6 cellular contexts compared by ENCODE assay signal in the genomic region with DNA sequence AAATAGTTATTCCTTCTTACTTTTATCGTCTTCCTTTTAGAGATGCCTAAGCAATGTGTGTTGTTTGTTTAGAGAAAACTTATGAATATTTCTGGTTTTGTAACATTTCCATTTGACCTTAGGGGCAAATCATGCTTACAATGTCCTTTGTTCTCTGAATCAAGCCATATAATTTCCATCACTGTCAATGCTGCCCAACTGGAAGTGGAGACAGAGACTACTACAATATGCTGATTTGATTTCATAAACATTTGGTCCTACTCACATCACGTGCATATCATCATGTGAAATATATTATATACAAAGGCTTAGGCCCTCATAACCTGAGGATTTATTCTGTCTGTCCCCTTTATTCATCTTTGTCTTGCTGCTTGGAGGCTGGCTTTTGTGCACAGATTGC.
"Had no signal": no experiment of that assay in that cellular context is flagged by ENCODE, and none has a peak within 500 bp of the region (broad histone marks: within the 10 kb centered on the region; RNA-seq: fewer than 3 reads in every experiment).

No MANE protein-coding gene starts in this region.

- H3K4me1 Mint-ChIP-seq: GM23338, H9 had no signal

- H3K4me3 Mint-ChIP-seq: GM23338, H9 had no signal

- ATAC-seq: GM23338, K562 had no signal

- DNase-seq: H9, HCEC 1CT, IMR-90, KG1 had no signal

- H3K27ac Mint-ChIP-seq: GM23338, H9 had no signal
